In the genomic region with DNA sequence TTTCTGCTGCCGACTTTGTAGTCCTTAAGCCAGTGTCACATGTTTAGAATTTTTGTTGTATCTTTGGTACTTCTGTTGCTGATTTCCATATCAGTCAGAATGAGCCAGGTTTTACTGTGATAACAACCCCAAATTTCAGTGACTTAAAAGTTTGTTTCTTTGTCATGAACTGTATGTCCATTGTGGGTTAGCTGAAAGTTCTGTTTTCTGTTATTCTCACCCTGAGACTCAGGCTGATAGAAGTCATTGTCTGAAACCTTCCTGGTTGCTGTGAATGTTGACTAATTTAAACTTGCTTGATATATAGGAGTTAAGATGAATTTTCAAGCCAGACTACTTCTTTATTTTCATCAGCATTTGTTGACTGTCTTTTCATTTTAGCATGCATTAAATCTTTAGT, we compare ENCODE assay signal across 22 cellular contexts.
A peak's percentile ranks its signal among the peaks of the same experiment; 100 is the strongest.
DNase-seq lines count a peak whose midpoint lies in the region; ATAC-seq lines count a peak whose summit lies in the region.
"Had no signal": no experiment of that assay in that cellular context is flagged by ENCODE, and none has a peak within 500 bp of the region (broad histone marks: within the 10 kb centered on the region; RNA-seq: fewer than 3 reads in every experiment).

No MANE protein-coding gene starts in this region.

- no peak for DNase-seq in activated T-cell treated with anti-CD3 and anti-CD28 coated beads, Interleukin-2, amount 50 U/mL, for 72 hours
- no peak for DNase-seq in activated T-cell treated with anti-CD3 and anti-CD28 coated beads, Interleukin-2, amount 50 U/mL, for 48 hours
- DNase-seq in dermis blood vessel endothelial cell = no peak
- DNase-seq in stimulated activated CD4-positive, alpha-beta T cell treated with anti-CD3 and anti-CD28 coated beads, Interleukin-2, amount 100 ng/mL, for 24 hours = no peak
- DNase-seq: 8988T; ACHN; BE2C; C1 segment of cervical spinal cord; CD4-positive, alpha-beta memory T cell; CD4-positive, CD25-positive, alpha-beta regulatory T cell; CD8-positive, alpha-beta memory T cell; COR-L47; DMS 273 treated with DMSO at 0.1 percent for 48 hours; DMS153; DMS53; DMS79; DND-41; EL; GDM1 had no signal

- peak; percentile 37 to 53 for ATAC-seq in activated T-cell treated with anti-CD3 and anti-CD28 coated beads, Interleukin-2, amount 50 U/mL, for 72 hours (replicated peaks in 1 of 2)
- peak; percentile 35 for ATAC-seq in activated T-helper 17 cell treated with anti-CD3 and anti-CD28 coated beads, Interleukin-2, amount 50 U/mL, for 72 hours (replicated peaks)
- ATAC-seq: GM12878 had no signal

- no peak overlapping the region for H3K27ac Mint-ChIP-seq in activated T-cell treated with anti-CD3 and anti-CD28 coated beads, Interleukin-2, amount 50 U/mL, for 72 hours
- H3K27ac Mint-ChIP-seq in activated T-helper 17 cell treated with anti-CD3 and anti-CD28 coated beads, Interleukin-2, amount 50 U/mL, for 72 hours = no peak overlapping the region
- H3K27ac Mint-ChIP-seq: CD14-positive monocyte; CD4-positive, alpha-beta memory T cell; CD4-positive, CD25-positive, alpha-beta regulatory T cell; CD8-positive, alpha-beta memory T cell had no signal

- no peaks in the 10 kb centered on the region for H3K4me1 Mint-ChIP-seq in activated T-cell treated with anti-CD3 and anti-CD28 coated beads, Interleukin-2, amount 50 U/mL, for 72 hours (ENCODE audit: low read depth)
- no peaks in the 10 kb centered on the region for H3K4me1 Mint-ChIP-seq in activated T-helper 17 cell treated with anti-CD3 and anti-CD28 coated beads, Interleukin-2, amount 50 U/mL, for 72 hours
- H3K4me1 Mint-ChIP-seq: CD14-positive monocyte; CD8-positive, alpha-beta memory T cell had no signal

- no peak overlapping the region for H3K4me3 Mint-ChIP-seq in activated T-cell treated with anti-CD3 and anti-CD28 coated beads, Interleukin-2, amount 50 U/mL, for 72 hours
- H3K4me3 Mint-ChIP-seq in activated T-helper 17 cell treated with anti-CD3 and anti-CD28 coated beads, Interleukin-2, amount 50 U/mL, for 72 hours = no peak overlapping the region
- H3K4me3 Mint-ChIP-seq: CD14-positive monocyte; CD4-positive, alpha-beta memory T cell; CD4-positive, CD25-positive, alpha-beta regulatory T cell; CD8-positive, alpha-beta memory T cell had no signal

- H3K36me3 Mint-ChIP-seq in activated T-cell treated with anti-CD3 and anti-CD28 coated beads, Interleukin-2, amount 50 U/mL, for 72 hours (ENCODE audit: insufficient read depth in 2 of 2) = peaks cover 0 to 3% of the 10 kb centered on the region in 2 donors
- H3K36me3 Mint-ChIP-seq in activated T-helper 17 cell treated with anti-CD3 and anti-CD28 coated beads, Interleukin-2, amount 50 U/mL, for 72 hours (ENCODE audit: low read depth) = peaks cover 35% of the 10 kb centered on the region

- H3K27me3 Mint-ChIP-seq in activated T-cell treated with anti-CD3 and anti-CD28 coated beads, Interleukin-2, amount 50 U/mL, for 72 hours (ENCODE audit: low read depth) = no peaks in the 10 kb centered on the region
- H3K27me3 Mint-ChIP-seq in activated T-helper 17 cell treated with anti-CD3 and anti-CD28 coated beads, Interleukin-2, amount 50 U/mL, for 72 hours = no peaks in the 10 kb centered on the region
- H3K27me3 Mint-ChIP-seq: CD4-positive, alpha-beta memory T cell; CD4-positive, CD25-positive, alpha-beta regulatory T cell; CD8-positive, alpha-beta memory T cell had no signal

- H3K9me3 Mint-ChIP-seq in activated T-cell treated with anti-CD3 and anti-CD28 coated beads, Interleukin-2, amount 50 U/mL, for 72 hours = no peaks in the 10 kb centered on the region
- no peaks in the 10 kb centered on the region for H3K9me3 Mint-ChIP-seq in activated T-helper 17 cell treated with anti-CD3 and anti-CD28 coated beads, Interleukin-2, amount 50 U/mL, for 72 hours
